Comparison of ENCODE assay signal across 2 cellular contexts in the genomic region with DNA sequence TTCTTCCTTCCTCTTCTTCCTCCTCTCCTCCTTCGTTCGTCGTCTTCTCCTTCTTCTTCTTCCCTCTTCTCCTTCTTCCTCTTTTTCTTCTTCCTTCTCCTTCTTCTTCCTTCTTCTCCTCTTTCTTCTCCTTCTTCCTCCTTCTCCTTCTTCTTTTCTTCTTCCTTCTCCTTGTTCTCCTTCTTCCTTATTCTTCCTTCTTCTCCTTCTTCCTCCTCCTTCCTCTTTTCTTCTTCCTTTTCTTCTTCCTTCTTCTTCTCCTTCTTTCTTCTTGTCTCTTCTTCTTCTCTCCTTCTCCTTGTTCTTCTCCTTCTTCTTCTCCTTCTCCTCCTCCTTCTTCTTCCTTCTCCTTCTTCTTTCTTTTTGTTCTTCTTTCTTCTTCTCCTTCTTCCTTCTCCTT.
TF ChIP-seq lines count a peak whose summit lies in the region.

No MANE protein-coding gene starts in this region.

TF ChIP-seq in HEK293, 187 proteins besides CTCF, POLR2A, EP300 and RAD21:
- TF ChIP-seq HOXD13 (CRISPR knock-in tag; IDR thresholded peaks at IDR 0.05; ENCODE audit: borderline replicate concordance) (no peak), ZFP3 (tag by site-specific recombination; IDR thresholded peaks at IDR 0.05; ENCODE audit: low read depth) (no peak), ZNF658 (tag by site-specific recombination; IDR thresholded peaks at IDR 0.05) (no peak), ZNF175 (tag by site-specific recombination; IDR thresholded peaks at IDR 0.05) (no peak), ZNF366 (tag by site-specific recombination; conservative IDR thresholded peaks at IDR 0.05) (peak; percentile 73)
- TF ChIP-seq, protein P1, sequence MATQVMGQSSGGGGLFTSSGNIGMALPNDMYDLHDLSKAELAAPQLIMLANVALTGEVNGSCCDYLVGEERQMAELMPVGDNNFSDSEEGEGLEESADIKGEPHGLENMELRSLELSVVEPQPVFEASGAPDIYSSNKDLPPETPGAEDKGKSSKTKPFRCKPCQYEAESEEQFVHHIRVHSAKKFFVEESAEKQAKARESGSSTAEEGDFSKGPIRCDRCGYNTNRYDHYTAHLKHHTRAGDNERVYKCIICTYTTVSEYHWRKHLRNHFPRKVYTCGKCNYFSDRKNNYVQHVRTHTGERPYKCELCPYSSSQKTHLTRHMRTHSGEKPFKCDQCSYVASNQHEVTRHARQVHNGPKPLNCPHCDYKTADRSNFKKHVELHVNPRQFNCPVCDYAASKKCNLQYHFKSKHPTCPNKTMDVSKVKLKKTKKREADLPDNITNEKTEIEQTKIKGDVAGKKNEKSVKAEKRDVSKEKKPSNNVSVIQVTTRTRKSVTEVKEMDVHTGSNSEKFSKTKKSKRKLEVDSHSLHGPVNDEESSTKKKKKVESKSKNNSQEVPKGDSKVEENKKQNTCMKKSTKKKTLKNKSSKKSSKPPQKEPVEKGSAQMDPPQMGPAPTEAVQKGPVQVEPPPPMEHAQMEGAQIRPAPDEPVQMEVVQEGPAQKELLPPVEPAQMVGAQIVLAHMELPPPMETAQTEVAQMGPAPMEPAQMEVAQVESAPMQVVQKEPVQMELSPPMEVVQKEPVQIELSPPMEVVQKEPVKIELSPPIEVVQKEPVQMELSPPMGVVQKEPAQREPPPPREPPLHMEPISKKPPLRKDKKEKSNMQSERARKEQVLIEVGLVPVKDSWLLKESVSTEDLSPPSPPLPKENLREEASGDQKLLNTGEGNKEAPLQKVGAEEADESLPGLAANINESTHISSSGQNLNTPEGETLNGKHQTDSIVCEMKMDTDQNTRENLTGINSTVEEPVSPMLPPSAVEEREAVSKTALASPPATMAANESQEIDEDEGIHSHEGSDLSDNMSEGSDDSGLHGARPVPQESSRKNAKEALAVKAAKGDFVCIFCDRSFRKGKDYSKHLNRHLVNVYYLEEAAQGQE (tag by site-specific recombination; IDR thresholded peaks at IDR 0.05) = no peak
- TF ChIP-seq, protein P2, sequence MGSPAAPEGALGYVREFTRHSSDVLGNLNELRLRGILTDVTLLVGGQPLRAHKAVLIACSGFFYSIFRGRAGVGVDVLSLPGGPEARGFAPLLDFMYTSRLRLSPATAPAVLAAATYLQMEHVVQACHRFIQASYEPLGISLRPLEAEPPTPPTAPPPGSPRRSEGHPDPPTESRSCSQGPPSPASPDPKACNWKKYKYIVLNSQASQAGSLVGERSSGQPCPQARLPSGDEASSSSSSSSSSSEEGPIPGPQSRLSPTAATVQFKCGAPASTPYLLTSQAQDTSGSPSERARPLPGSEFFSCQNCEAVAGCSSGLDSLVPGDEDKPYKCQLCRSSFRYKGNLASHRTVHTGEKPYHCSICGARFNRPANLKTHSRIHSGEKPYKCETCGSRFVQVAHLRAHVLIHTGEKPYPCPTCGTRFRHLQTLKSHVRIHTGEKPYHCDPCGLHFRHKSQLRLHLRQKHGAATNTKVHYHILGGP (tag by site-specific recombination; IDR thresholded peaks at IDR 0.05) = no peak

TF ChIP-seq in K562, 482 proteins besides CTCF, POLR2A, EP300 and RAD21:
- TF ChIP-seq ZC3H8 (IDR thresholded peaks at IDR 0.05) = no peak
- no peak for TF ChIP-seq ADNP (tag; IDR thresholded peaks at IDR 0.05)
- no peak for TF ChIP-seq YY1 (IDR thresholded peaks at IDR 0.05; ENCODE audit: borderline replicate concordance in 1 of 3, control insufficient read depth in 1 of 3, extremely low read depth in 1 of 3, insufficient read depth in 3 of 3, insufficient read length in 1 of 3, insufficient replicate concordance in 2 of 3, low read depth in 1 of 3, low read length in 2 of 3)
- TF ChIP-seq, protein P3, sequence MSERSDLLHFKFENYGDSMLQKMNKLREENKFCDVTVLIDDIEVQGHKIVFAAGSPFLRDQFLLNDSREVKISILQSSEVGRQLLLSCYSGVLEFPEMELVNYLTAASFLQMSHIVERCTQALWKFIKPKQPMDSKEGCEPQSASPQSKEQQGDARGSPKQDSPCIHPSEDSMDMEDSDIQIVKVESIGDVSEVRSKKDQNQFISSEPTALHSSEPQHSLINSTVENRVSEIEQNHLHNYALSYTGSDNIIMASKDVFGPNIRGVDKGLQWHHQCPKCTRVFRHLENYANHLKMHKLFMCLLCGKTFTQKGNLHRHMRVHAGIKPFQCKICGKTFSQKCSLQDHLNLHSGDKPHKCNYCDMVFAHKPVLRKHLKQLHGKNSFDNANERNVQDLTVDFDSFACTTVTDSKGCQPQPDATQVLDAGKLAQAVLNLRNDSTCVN (CRISPR knock-in tag; IDR thresholded peaks at IDR 0.05) = peak; percentile 26; the same call in 1 of the 2 replicates
- 0 out of 2 replicates have a peak, but pooled peaks have one; percentile 11 for TF ChIP-seq BCOR (IDR thresholded peaks at IDR 0.05)
- TF ChIP-seq, protein P4, sequence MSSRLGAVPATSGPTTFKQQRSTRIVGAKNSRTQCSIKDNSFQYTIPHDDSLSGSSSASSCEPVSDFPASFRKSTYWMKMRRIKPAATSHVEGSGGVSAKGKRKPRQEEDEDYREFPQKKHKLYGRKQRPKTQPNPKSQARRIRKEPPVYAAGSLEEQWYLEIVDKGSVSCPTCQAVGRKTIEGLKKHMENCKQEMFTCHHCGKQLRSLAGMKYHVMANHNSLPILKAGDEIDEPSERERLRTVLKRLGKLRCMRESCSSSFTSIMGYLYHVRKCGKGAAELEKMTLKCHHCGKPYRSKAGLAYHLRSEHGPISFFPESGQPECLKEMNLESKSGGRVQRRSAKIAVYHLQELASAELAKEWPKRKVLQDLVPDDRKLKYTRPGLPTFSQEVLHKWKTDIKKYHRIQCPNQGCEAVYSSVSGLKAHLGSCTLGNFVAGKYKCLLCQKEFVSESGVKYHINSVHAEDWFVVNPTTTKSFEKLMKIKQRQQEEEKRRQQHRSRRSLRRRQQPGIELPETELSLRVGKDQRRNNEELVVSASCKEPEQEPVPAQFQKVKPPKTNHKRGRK (tag; IDR thresholded peaks at IDR 0.05) = peak; percentile 97
- peak; percentile 46; the same call in 1 of the 2 replicates for TF ChIP-seq OTX1 (CRISPR knock-in tag; IDR thresholded peaks at IDR 0.05)
